24 cellular contexts compared by ENCODE assay signal in the genomic region with DNA sequence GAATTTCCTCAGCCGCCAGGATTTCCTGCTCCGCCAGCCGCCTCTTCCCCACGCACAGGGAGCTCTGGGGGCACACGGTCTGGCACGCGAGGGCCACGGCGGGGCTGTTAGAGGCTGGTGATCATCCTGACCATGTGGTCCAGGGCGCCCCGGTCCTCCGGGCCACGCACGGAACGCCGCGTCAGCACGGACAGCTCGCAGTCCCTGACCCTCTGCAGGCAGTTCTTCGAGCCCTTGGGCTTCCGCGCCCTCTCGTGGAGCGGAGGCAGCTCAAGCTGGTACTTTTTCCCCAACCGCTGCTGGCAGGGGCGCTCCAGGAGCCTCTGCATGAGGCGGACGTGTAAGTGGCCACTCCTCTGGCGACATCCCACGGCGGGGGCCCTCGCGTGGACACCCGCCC. TPM values are rescaled to one million over a fixed set of nuclear protein-coding genes. Genes with fewer than 3 reads are reported as not detected.
"Had no signal": no experiment of that assay in that cellular context is flagged by ENCODE, and none has a peak within 500 bp of the region (broad histone marks: within the 10 kb centered on the region; RNA-seq: fewer than 3 reads in every experiment).

No MANE protein-coding gene starts in this region.

RNA-seq across cellular contexts. Expression of a gene that starts 10.0 kb away (rescaled TPM):
- total RNA-seq: endodermal cell; esophagus mucosa; fibroblast of lung; foreskin keratinocyte; gastroesophageal sphincter; heart right ventricle; kidney epithelial cell; left cardiac atrium; left lung; lower leg skin; lung microvascular endothelial cell; mesothelial cell of epicardium; myocyte; naive thymus-derived CD8-positive, alpha-beta T cell; osteocyte; psoas muscle; renal cortical epithelial cell; right cardiac atrium; sigmoid colon; skeletal muscle tissue; thoracic aorta; tibial nerve; upper lobe of right lung; vagina had no signal
- polyA plus RNA-seq: fibroblast of lung; foreskin keratinocyte; heart right ventricle; naive thymus-derived CD8-positive, alpha-beta T cell; psoas muscle; right cardiac atrium; sigmoid colon had no signal

RNA-seq across cellular contexts. Expression of a gene that starts 34.6 kb away (rescaled TPM):
- total RNA-seq: endodermal cell; esophagus mucosa; fibroblast of lung; foreskin keratinocyte; gastroesophageal sphincter; heart right ventricle; kidney epithelial cell; left cardiac atrium; left lung; lower leg skin; lung microvascular endothelial cell; mesothelial cell of epicardium; myocyte; naive thymus-derived CD8-positive, alpha-beta T cell; osteocyte; psoas muscle; renal cortical epithelial cell; right cardiac atrium; sigmoid colon; skeletal muscle tissue; thoracic aorta; tibial nerve; upper lobe of right lung; vagina had no signal
- polyA plus RNA-seq: fibroblast of lung; foreskin keratinocyte; heart right ventricle; naive thymus-derived CD8-positive, alpha-beta T cell; psoas muscle; right cardiac atrium; sigmoid colon had no signal

RNA-seq across cellular contexts. Expression of a gene that starts 41.2 kb away (rescaled TPM):
- total RNA-seq: endodermal cell; esophagus mucosa; fibroblast of lung; foreskin keratinocyte; gastroesophageal sphincter; heart right ventricle; kidney epithelial cell; left cardiac atrium; left lung; lower leg skin; lung microvascular endothelial cell; mesothelial cell of epicardium; myocyte; naive thymus-derived CD8-positive, alpha-beta T cell; osteocyte; psoas muscle; renal cortical epithelial cell; right cardiac atrium; sigmoid colon; skeletal muscle tissue; thoracic aorta; tibial nerve; upper lobe of right lung; vagina had no signal
- polyA plus RNA-seq: fibroblast of lung; foreskin keratinocyte; heart right ventricle; naive thymus-derived CD8-positive, alpha-beta T cell; psoas muscle; right cardiac atrium; sigmoid colon had no signal

RNA-seq across cellular contexts. Expression of a gene that starts 46.1 kb away (rescaled TPM):
- total RNA-seq: endodermal cell; esophagus mucosa; fibroblast of lung; foreskin keratinocyte; gastroesophageal sphincter; heart right ventricle; kidney epithelial cell; left cardiac atrium; left lung; lower leg skin; lung microvascular endothelial cell; mesothelial cell of epicardium; myocyte; naive thymus-derived CD8-positive, alpha-beta T cell; osteocyte; psoas muscle; renal cortical epithelial cell; right cardiac atrium; sigmoid colon; skeletal muscle tissue; thoracic aorta; tibial nerve; upper lobe of right lung; vagina had no signal
- polyA plus RNA-seq: fibroblast of lung; foreskin keratinocyte; heart right ventricle; naive thymus-derived CD8-positive, alpha-beta T cell; psoas muscle; right cardiac atrium; sigmoid colon had no signal

RNA-seq across cellular contexts. Expression of a gene that starts 53.7 kb away (rescaled TPM):
- total RNA-seq: endodermal cell; esophagus mucosa; fibroblast of lung; foreskin keratinocyte; gastroesophageal sphincter; heart right ventricle; kidney epithelial cell; left cardiac atrium; left lung; lower leg skin; lung microvascular endothelial cell; mesothelial cell of epicardium; myocyte; naive thymus-derived CD8-positive, alpha-beta T cell; osteocyte; psoas muscle; renal cortical epithelial cell; right cardiac atrium; sigmoid colon; skeletal muscle tissue; thoracic aorta; tibial nerve; upper lobe of right lung; vagina had no signal
- polyA plus RNA-seq: fibroblast of lung; foreskin keratinocyte; heart right ventricle; naive thymus-derived CD8-positive, alpha-beta T cell; psoas muscle; right cardiac atrium; sigmoid colon had no signal
